In genomic region chr10:86849495-86849894, GRCh38 we compare ENCODE assay signal across 12 cellular contexts.
DNase-seq lines count a peak whose midpoint lies in the region; ATAC-seq lines count a peak whose summit lies in the region.
"Had no signal": no experiment of that assay in that cellular context is flagged by ENCODE, and none has a peak within 500 bp of the region (broad histone marks: within the 10 kb centered on the region; RNA-seq: fewer than 3 reads in every experiment).

No MANE protein-coding gene starts in this region.

- DNase-seq in DMS53 treated with DMSO at 0.1 percent for 48 hours (lab: John Stamatoyannopoulos, UW; ENCODE audit: unreplicated experiment) = no peak
- DNase-seq in NCI-H82 (lab: John Stamatoyannopoulos, UW) = no peak
- no peak for DNase-seq in sciatic nerve (ENCODE audit: low spot score)
- DNase-seq in KG1 (lab: John Stamatoyannopoulos, UW) = no peak
- DNase-seq: BE2C, NCI-H1048, NCI-H446 had no signal

- intact Hi-C loops in sciatic nerve (cut with DNase I) = no loop called here

- H3K36me3 ChIP-seq in mesodermal cell (ENCODE audit: control insufficient read depth, insufficient read depth, low read length) = peaks cover 69% of the 10 kb centered on the region
- H3K36me3 ChIP-seq: BE2C had no signal

- ATAC-seq in GM18519 (IDR thresholded peaks at IDR 0.05; ENCODE audit: low FRiP score, unreplicated experiment) (peak; percentile 75), GM21529 (IDR thresholded peaks at IDR 0.05; ENCODE audit: unreplicated experiment) (peak; percentile 90), HG03103 (IDR thresholded peaks at IDR 0.05; ENCODE audit: low read depth, unreplicated experiment) (peak; percentile 67), sciatic nerve (no peak)
- ATAC-seq: gastroesophageal sphincter had no signal

- WGBS in mesodermal cell (ENCODE audit: insufficient coverage in 2 of 2), 2 experiments = 100% methylated on average over 1 of the region's 3 CpGs; no CpG with 5 or more reads in 1 of the 2 experiments

- peaks cover 5% of the 10 kb centered on the region for H3K9me3 ChIP-seq in mesodermal cell (ENCODE audit: control insufficient read depth, low read length)
- H3K9me3 ChIP-seq: BE2C, gastroesophageal sphincter had no signal

- H3K4me1 ChIP-seq in mesodermal cell (ENCODE audit: control insufficient read depth, insufficient read depth, low read length, poor library complexity, severe bottlenecking) = no peaks in the 10 kb centered on the region
- H3K4me1 ChIP-seq: BE2C had no signal

- H3K27ac ChIP-seq in mesodermal cell (ENCODE audit: low read depth, low read length, severe bottlenecking) = peak overlapping the region; percentile 39
- H3K27ac ChIP-seq: gastroesophageal sphincter had no signal

- H3K4me3 ChIP-seq in mesodermal cell (ENCODE audit: extremely low read depth, insufficient read depth, low read length, poor library complexity, severe bottlenecking) = no peak overlapping the region
- H3K4me3 ChIP-seq: gastroesophageal sphincter had no signal
